ENCODE assay signal across 1 cellular context in the genomic region with DNA sequence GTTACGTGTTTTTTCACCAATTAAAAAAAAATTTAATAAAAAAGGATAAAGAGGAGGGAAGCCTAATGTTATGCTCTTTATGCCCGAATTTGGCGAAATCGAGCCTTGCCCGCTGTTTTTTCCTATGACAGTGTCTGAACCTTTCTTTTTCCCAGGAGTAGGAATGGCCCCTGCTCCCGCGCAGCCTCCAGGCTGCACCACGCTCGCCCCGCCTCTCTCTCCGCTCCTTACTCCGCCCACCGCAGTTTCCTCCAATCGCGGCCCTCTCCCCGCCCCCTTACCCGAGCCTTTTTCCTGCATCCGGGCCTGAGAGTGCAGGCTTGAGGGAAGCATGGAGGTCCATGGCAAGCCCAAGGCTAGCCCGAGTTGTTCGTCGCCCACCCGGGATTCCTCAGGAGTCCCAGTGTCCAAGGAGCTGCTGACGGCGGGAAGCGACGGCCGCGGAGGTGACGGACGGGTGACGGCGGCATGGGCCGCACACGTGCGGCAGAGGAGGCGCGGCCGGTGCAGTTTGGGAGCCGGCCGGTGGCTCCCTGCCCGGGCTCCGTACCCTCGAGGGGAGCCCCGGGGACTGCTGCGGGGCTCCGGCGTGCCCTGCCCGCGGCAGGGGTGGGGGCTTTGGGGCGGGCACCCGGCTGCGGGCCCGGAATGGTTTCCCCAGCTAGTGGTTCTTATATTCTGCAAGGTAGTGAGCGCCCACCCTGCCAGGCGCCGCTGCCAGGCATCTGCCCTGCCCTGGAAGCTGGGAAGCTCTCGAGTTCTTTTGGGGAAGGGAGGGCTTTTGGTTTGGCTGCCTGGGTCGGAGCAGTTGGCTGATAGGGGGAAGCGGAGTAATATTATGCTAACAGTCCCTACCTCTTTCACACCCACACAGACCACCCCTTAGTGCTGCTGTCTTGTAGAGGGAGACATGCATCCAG.
TF ChIP-seq lines count a peak whose summit lies in the region.

A gene with protein sequence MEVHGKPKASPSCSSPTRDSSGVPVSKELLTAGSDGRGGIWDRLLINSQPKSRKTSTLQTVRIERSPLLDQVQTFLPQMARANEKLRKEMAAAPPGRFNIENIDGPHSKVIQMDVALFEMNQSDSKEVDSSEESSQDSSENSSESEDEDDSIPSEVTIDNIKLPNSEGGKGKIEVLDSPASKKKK (plus strand): TSS at position 295 of the 920 bp plus-strand sequence. CDS start 37 bp downstream, at position 332.

TF ChIP-seq in K562, 482 proteins besides CTCF, POLR2A, EP300 and RAD21 (continued from another document and continues in another):
- TF ChIP-seq, protein P1, sequence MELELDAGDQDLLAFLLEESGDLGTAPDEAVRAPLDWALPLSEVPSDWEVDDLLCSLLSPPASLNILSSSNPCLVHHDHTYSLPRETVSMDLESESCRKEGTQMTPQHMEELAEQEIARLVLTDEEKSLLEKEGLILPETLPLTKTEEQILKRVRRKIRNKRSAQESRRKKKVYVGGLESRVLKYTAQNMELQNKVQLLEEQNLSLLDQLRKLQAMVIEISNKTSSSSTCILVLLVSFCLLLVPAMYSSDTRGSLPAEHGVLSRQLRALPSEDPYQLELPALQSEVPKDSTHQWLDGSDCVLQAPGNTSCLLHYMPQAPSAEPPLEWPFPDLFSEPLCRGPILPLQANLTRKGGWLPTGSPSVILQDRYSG (tag; conservative IDR thresholded peaks at IDR 0.05; ENCODE audit: low read depth), result no peak
- TF ChIP-seq TRIM24 (IDR thresholded peaks at IDR 0.05), result no peak
- TF ChIP-seq GTF2F1 (IDR thresholded peaks at IDR 0.05; ENCODE audit: low read depth, low read length), result no peak
- no peak for TF ChIP-seq OTX1 (CRISPR knock-in tag; IDR thresholded peaks at IDR 0.05)
- TF ChIP-seq MEF2D (tag; conservative IDR thresholded peaks at IDR 0.05; ENCODE audit: low read depth), result no peak
- TF ChIP-seq, protein P2, sequence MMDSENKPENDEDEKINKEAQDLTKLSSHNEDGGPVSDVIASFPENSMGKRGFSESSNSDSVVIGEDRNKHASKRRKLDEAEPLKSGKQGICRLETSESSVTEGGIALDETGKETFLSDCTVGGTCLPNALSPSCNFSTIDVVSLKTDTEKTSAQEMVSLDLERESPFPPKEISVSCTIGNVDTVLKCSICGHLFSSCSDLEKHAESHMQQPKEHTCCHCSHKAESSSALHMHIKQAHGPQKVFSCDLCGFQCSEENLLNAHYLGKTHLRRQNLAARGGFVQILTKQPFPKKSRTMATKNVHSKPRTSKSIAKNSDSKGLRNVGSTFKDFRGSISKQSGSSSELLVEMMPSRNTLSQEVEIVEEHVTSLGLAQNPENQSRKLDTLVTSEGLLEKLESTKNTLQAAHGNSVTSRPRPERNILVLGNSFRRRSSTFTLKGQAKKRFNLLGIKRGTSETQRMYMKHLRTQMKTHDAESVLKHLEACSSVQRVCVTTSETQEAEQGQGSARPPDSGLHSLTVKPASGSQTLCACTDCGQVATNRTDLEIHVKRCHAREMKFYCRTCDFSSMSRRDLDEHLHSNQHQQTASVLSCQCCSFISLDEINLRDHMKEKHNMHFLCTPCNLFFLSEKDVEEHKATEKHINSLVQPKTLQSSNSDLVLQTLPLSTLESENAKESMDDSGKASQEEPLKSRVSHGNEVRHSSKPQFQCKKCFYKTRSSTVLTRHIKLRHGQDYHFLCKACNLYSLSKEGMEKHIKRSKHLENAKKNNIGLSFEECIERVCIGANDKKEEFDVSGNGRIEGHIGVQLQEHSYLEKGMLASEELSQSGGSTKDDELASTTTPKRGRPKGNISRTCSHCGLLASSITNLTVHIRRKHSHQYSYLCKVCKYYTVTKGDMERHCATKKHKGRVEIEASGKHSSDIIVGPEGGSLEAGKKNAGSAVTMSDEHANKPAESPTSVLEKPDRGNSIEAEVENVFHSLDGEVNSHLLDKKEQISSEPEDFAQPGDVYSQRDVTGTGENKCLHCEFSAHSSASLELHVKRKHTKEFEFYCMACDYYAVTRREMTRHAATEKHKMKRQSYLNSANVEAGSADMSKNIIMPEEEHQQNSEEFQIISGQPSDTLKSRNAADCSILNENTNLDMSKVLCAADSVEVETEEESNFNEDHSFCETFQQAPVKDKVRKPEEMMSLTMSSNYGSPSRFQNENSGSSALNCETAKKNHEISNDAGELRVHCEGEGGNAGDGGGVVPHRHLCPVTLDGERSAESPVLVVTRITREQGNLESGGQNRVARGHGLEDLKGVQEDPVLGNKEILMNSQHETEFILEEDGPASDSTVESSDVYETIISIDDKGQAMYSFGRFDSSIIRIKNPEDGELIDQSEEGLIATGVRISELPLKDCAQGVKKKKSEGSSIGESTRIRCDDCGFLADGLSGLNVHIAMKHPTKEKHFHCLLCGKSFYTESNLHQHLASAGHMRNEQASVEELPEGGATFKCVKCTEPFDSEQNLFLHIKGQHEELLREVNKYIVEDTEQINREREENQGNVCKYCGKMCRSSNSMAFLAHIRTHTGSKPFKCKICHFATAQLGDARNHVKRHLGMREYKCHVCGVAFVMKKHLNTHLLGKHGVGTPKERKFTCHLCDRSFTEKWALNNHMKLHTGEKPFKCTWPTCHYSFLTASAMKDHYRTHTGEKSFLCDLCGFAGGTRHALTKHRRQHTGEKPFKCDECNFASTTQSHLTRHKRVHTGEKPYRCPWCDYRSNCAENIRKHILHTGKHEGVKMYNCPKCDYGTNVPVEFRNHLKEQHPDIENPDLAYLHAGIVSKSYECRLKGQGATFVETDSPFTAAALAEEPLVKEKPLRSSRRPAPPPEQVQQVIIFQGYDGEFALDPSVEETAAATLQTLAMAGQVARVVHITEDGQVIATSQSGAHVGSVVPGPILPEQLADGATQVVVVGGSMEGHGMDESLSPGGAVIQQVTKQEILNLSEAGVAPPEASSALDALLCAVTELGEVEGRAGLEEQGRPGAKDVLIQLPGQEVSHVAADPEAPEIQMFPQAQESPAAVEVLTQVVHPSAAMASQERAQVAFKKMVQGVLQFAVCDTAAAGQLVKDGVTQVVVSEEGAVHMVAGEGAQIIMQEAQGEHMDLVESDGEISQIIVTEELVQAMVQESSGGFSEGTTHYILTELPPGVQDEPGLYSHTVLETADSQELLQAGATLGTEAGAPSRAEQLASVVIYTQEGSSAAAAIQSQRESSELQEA (IDR thresholded peaks at IDR 0.05; ENCODE audit: low read depth), result 0 out of 2 replicates have a peak, but pooled peaks have one; percentile 17
- TF ChIP-seq, protein P3, sequence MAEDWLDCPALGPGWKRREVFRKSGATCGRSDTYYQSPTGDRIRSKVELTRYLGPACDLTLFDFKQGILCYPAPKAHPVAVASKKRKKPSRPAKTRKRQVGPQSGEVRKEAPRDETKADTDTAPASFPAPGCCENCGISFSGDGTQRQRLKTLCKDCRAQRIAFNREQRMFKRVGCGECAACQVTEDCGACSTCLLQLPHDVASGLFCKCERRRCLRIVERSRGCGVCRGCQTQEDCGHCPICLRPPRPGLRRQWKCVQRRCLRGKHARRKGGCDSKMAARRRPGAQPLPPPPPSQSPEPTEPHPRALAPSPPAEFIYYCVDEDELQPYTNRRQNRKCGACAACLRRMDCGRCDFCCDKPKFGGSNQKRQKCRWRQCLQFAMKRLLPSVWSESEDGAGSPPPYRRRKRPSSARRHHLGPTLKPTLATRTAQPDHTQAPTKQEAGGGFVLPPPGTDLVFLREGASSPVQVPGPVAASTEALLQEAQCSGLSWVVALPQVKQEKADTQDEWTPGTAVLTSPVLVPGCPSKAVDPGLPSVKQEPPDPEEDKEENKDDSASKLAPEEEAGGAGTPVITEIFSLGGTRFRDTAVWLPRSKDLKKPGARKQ (CRISPR knock-in tag; IDR thresholded peaks at IDR 0.05), result no peak
- peak; percentile 50; the same call in 1 of the 2 replicates for TF ChIP-seq EGR1 (conservative IDR thresholded peaks at IDR 0.05)
- TF ChIP-seq NR2F6 (CRISPR knock-in tag; IDR thresholded peaks at IDR 0.05), result no peak
- TF ChIP-seq CXXC5 (CRISPR knock-in tag; IDR thresholded peaks at IDR 0.05), result peak; percentile 57; the same call in 1 of the 2 replicates
- no peak for TF ChIP-seq ZNF175 (CRISPR knock-in tag; IDR thresholded peaks at IDR 0.05; ENCODE audit: low read depth)
- TF ChIP-seq DIDO1 (tag; IDR thresholded peaks at IDR 0.05; ENCODE audit: low read depth), result no peak
- TF ChIP-seq NCOA2 (IDR thresholded peaks at IDR 0.05; ENCODE audit: partially characterized antibody in 2 of 2), result no peak
- TF ChIP-seq ZNF134 (CRISPR knock-in tag; conservative IDR thresholded peaks at IDR 0.05), result no peak
- TF ChIP-seq GABPB1 (CRISPR knock-in tag; IDR thresholded peaks at IDR 0.05), result peak; percentile 62
- TF ChIP-seq ZNF146 (CRISPR knock-in tag; IDR thresholded peaks at IDR 0.05; ENCODE audit: unreplicated experiment), result no peak
- no peak for TF ChIP-seq SMARCA5 (IDR thresholded peaks at IDR 0.05)
- TF ChIP-seq, protein P4, sequence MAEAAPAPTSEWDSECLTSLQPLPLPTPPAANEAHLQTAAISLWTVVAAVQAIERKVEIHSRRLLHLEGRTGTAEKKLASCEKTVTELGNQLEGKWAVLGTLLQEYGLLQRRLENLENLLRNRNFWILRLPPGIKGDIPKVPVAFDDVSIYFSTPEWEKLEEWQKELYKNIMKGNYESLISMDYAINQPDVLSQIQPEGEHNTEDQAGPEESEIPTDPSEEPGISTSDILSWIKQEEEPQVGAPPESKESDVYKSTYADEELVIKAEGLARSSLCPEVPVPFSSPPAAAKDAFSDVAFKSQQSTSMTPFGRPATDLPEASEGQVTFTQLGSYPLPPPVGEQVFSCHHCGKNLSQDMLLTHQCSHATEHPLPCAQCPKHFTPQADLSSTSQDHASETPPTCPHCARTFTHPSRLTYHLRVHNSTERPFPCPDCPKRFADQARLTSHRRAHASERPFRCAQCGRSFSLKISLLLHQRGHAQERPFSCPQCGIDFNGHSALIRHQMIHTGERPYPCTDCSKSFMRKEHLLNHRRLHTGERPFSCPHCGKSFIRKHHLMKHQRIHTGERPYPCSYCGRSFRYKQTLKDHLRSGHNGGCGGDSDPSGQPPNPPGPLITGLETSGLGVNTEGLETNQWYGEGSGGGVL (CRISPR knock-in tag; IDR thresholded peaks at IDR 0.05), result no peak
- TF ChIP-seq HMGN3 (IDR thresholded peaks at IDR 0.05; ENCODE audit: borderline replicate concordance, extremely low read depth, insufficient read length, low read depth, low read length), result peak; percentile 65
- TF ChIP-seq HNRNPL (IDR thresholded peaks at IDR 0.05; ENCODE audit: low read depth, low read length), result no peak
- no peak for TF ChIP-seq ZNF140 (CRISPR knock-in tag; IDR thresholded peaks at IDR 0.05)
- TF ChIP-seq, protein P5, sequence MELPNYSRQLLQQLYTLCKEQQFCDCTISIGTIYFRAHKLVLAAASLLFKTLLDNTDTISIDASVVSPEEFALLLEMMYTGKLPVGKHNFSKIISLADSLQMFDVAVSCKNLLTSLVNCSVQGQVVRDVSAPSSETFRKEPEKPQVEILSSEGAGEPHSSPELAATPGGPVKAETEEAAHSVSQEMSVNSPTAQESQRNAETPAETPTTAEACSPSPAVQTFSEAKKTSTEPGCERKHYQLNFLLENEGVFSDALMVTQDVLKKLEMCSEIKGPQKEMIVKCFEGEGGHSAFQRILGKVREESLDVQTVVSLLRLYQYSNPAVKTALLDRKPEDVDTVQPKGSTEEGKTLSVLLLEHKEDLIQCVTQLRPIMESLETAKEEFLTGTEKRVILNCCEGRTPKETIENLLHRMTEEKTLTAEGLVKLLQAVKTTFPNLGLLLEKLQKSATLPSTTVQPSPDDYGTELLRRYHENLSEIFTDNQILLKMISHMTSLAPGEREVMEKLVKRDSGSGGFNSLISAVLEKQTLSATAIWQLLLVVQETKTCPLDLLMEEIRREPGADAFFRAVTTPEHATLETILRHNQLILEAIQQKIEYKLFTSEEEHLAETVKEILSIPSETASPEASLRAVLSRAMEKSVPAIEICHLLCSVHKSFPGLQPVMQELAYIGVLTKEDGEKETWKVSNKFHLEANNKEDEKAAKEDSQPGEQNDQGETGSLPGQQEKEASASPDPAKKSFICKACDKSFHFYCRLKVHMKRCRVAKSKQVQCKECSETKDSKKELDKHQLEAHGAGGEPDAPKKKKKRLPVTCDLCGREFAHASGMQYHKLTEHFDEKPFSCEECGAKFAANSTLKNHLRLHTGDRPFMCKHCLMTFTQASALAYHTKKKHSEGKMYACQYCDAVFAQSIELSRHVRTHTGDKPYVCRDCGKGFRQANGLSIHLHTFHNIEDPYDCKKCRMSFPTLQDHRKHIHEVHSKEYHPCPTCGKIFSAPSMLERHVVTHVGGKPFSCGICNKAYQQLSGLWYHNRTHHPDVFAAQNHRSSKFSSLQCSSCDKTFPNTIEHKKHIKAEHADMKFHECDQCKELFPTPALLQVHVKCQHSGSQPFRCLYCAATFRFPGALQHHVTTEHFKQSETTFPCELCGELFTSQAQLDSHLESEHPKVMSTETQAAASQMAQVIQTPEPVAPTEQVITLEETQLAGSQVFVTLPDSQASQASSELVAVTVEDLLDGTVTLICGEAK (IDR thresholded peaks at IDR 0.05), result no peak
- TF ChIP-seq, protein P5 (CRISPR knock-in tag; IDR thresholded peaks at IDR 0.05), result no peak
- TF ChIP-seq SMAD4 (CRISPR knock-in tag; conservative IDR thresholded peaks at IDR 0.05), result 0 out of 2 replicates have a peak, but pooled peaks have one; percentile 43
- TF ChIP-seq NR2C1 (IDR thresholded peaks at IDR 0.05), result no peak
- TF ChIP-seq NR2C1 (tag; IDR thresholded peaks at IDR 0.05), result no peak
- no peak for TF ChIP-seq LEF1 (IDR thresholded peaks at IDR 0.05)
- TF ChIP-seq SMAD1 (IDR thresholded peaks at IDR 0.05; ENCODE audit: low read depth, low read length, partially characterized antibody), result no peak
- peak; percentile 58 for TF ChIP-seq TAF9B (IDR thresholded peaks at IDR 0.05; ENCODE audit: partially characterized antibody)
- no peak for TF ChIP-seq ADNP (tag; IDR thresholded peaks at IDR 0.05)
- peak; percentile 87; the same call in 1 of the 2 replicates for TF ChIP-seq EP400 (IDR thresholded peaks at IDR 0.05)
- no peak for TF ChIP-seq ZNF282 (CRISPR knock-in tag; IDR thresholded peaks at IDR 0.05)
- TF ChIP-seq POU5F1 (IDR thresholded peaks at IDR 0.05; ENCODE audit: borderline replicate concordance, low read depth, low read length, partially characterized antibody), result no peak
- no peak for TF ChIP-seq ZNF707 (CRISPR knock-in tag; conservative IDR thresholded peaks at IDR 0.05)
